ENCODE assay signal across 20 cellular contexts in genomic region chr19:2650515-2650914, GRCh38. TPM values are rescaled to one million over a fixed set of nuclear protein-coding genes. Genes with fewer than 3 reads are reported as not detected.
DNase-seq lines count a peak whose midpoint lies in the region; ATAC-seq and TF ChIP-seq lines count a peak whose summit lies in the region.
"Had no signal": no experiment of that assay in that cellular context is flagged by ENCODE, and none has a peak within 500 bp of the region (broad histone marks: within the 10 kb centered on the region; RNA-seq: fewer than 3 reads in every experiment).

No MANE protein-coding gene starts in this region.

- H3K27ac ChIP-seq in uterus: no peak overlapping the region
- H3K27ac ChIP-seq: right lobe of liver, vagina had no signal

- H3K4me3 ChIP-seq in H7 (ENCODE audit: insufficient read depth, low read depth, low read length) (no peak overlapping the region), skeletal muscle satellite cell (ENCODE audit: low read length) (no peak overlapping the region), uterus (no peak overlapping the region)
- H3K4me3 ChIP-seq: MG63, right lobe of liver, vagina had no signal

- no peaks in the 10 kb centered on the region for H3K9me3 ChIP-seq in skeletal muscle satellite cell (replicated peaks; ENCODE audit: low read length)
- H3K9me3 ChIP-seq in uterus: no peaks in the 10 kb centered on the region
- H3K9me3 ChIP-seq: MG63, right lobe of liver, vagina had no signal

- H3K36me3 Mint-ChIP-seq in Calu3 (ENCODE audit: insufficient read depth, unreplicated experiment): no peaks in the 10 kb centered on the region
- H3K36me3 Mint-ChIP-seq: activated naive CD8-positive, alpha-beta T cell treated with anti-CD3 and anti-CD28 coated beads, Interleukin-2, amount 10 ng/mL, durations not matched to agents 7 days and 5 days had no signal

- TF ChIP-seq POLR2A in uterus (IDR thresholded peaks at IDR 0.05): no peak

- peak; percentile 45 for DNase-seq in H7
- peak; percentile 62 for DNase-seq in cerebellum (ENCODE audit: low spot score)
- no peak for DNase-seq in left lobe of liver (ENCODE audit: low spot score)
- DNase-seq in stimulated activated naive CD4-positive, alpha-beta T cell (lab: John Stamatoyannopoulos, UW): no peak
- DNase-seq in Calu3: no peak
- DNase-seq in NCI-H2107 (lab: John Stamatoyannopoulos, UW): no peak
- no peak for DNase-seq in uterus
- DNase-seq: activated CD4-positive, alpha-beta T cell treated with anti-CD3 and anti-CD28 coated beads for 4 hours; activated naive CD8-positive, alpha-beta T cell treated with anti-CD3 and anti-CD28 coated beads, Interleukin-2, amount 10 ng/mL, durations not matched to agents 7 days and 5 days; CD4-positive, alpha-beta T cell; DMS53; MG63; NCI-H774; right lobe of liver; RPMI8226; stimulated activated naive CD8-positive, alpha-beta T cell treated with anti-CD3 and anti-CD28 coated beads, Interleukin-15, amount 100 ng/mL, for 72 hours had no signal

- H3K9me3 Mint-ChIP-seq in Calu3 (ENCODE audit: low read depth, unreplicated experiment): no peaks in the 10 kb centered on the region
- H3K9me3 Mint-ChIP-seq: activated naive CD8-positive, alpha-beta T cell treated with anti-CD3 and anti-CD28 coated beads, Interleukin-2, amount 10 ng/mL, durations not matched to agents 7 days and 5 days; CD4-positive, alpha-beta T cell; dendritic cell treated with granulocyte-macrophage colony-stimulating factor and Interleukin-4, amounts not matched to agents 40 ng/mL and 50 ng/mL, for 4 days; stimulated activated naive CD8-positive, alpha-beta T cell treated with anti-CD3 and anti-CD28 coated beads, Interleukin-15, amount 100 ng/mL, for 72 hours had no signal

- peaks cover 7% of the 10 kb centered on the region for H3K4me1 ChIP-seq in skeletal muscle satellite cell (ENCODE audit: control insufficient read depth, insufficient read depth, low read length)
- no peaks in the 10 kb centered on the region for H3K4me1 ChIP-seq in uterus
- H3K4me1 ChIP-seq: right lobe of liver, vagina had no signal

- H3K9ac ChIP-seq in skeletal muscle satellite cell (ENCODE audit: low read depth, low read length): no peak overlapping the region

- H3K27me3 Mint-ChIP-seq in Calu3 (ENCODE audit: unreplicated experiment): peaks cover 39% of the 10 kb centered on the region
- H3K27me3 Mint-ChIP-seq: CD4-positive, alpha-beta T cell; dendritic cell treated with granulocyte-macrophage colony-stimulating factor and Interleukin-4, amounts not matched to agents 40 ng/mL and 50 ng/mL, for 4 days; stimulated activated naive CD8-positive, alpha-beta T cell treated with anti-CD3 and anti-CD28 coated beads, Interleukin-15, amount 100 ng/mL, for 72 hours had no signal

- CTCF ChIA-PET in Calu3 (lab: Charles Lee): no interaction called here

- ATAC-seq in left lobe of liver: peak; percentile 7
- ATAC-seq: stimulated activated naive CD8-positive, alpha-beta T cell treated with anti-CD3 and anti-CD28 coated beads, Interleukin-15, amount 100 ng/mL, for 72 hours had no signal

- TF ChIP-seq CTCF in Calu3 (IDR thresholded peaks at IDR 0.05; ENCODE audit: unreplicated experiment) (no peak), uterus (IDR thresholded peaks at IDR 0.05) (no peak)

- intact Hi-C loops in Calu3 (cut with micrococcal nuclease; ENCODE audit: unreplicated experiment) (no loop called here), uterus (cut with DNase I; ENCODE audit: low total_unique reads) (no loop called here)

- peaks cover 7% of the 10 kb centered on the region for H3K4me1 Mint-ChIP-seq in Calu3 (ENCODE audit: low read depth, unreplicated experiment)
- H3K4me1 Mint-ChIP-seq: activated naive CD8-positive, alpha-beta T cell treated with anti-CD3 and anti-CD28 coated beads, Interleukin-2, amount 10 ng/mL, durations not matched to agents 7 days and 5 days; stimulated activated naive CD8-positive, alpha-beta T cell treated with anti-CD3 and anti-CD28 coated beads, Interleukin-15, amount 100 ng/mL, for 72 hours had no signal

- no TSS peak for BruUV-seq in Calu3 (replicated peaks; lab: Mats Ljungman, UMichigan)

- no peaks in the 10 kb centered on the region for H3K27me3 ChIP-seq in H7 (ENCODE audit: control insufficient read depth, insufficient read depth, low read length)
- H3K27me3 ChIP-seq in skeletal muscle satellite cell (ENCODE audit: control insufficient read depth, insufficient read depth, low read length): peaks cover 35% of the 10 kb centered on the region
- H3K27me3 ChIP-seq in uterus: no peaks in the 10 kb centered on the region
- H3K27me3 ChIP-seq: MG63, right lobe of liver, vagina had no signal

- H3K4me2 ChIP-seq in skeletal muscle satellite cell (ENCODE audit: low read length): peak overlapping the region; percentile 41

- no peak overlapping the region for H3K27ac Mint-ChIP-seq in Calu3 (ENCODE audit: unreplicated experiment)
- H3K27ac Mint-ChIP-seq: activated naive CD8-positive, alpha-beta T cell treated with anti-CD3 and anti-CD28 coated beads, Interleukin-2, amount 10 ng/mL, durations not matched to agents 7 days and 5 days; brain; CD4-positive, alpha-beta T cell; dendritic cell treated with granulocyte-macrophage colony-stimulating factor and Interleukin-4, amounts not matched to agents 40 ng/mL and 50 ng/mL, for 4 days; stimulated activated naive CD8-positive, alpha-beta T cell treated with anti-CD3 and anti-CD28 coated beads, Interleukin-15, amount 100 ng/mL, for 72 hours had no signal

- H3K36me3 ChIP-seq in H7 (replicated peaks; ENCODE audit: control insufficient read depth, insufficient read depth, low read length) (no peaks in the 10 kb centered on the region), skeletal muscle satellite cell (ENCODE audit: insufficient read depth, low read length) (no peaks in the 10 kb centered on the region), uterus (no peaks in the 10 kb centered on the region)
- H3K36me3 ChIP-seq: MG63, right lobe of liver, vagina had no signal

- H3K4me3 Mint-ChIP-seq in Calu3 (ENCODE audit: low read depth, unreplicated experiment): no peak overlapping the region
- H3K4me3 Mint-ChIP-seq: activated naive CD8-positive, alpha-beta T cell treated with anti-CD3 and anti-CD28 coated beads, Interleukin-2, amount 10 ng/mL, durations not matched to agents 7 days and 5 days; brain; CD4-positive, alpha-beta T cell; dendritic cell treated with granulocyte-macrophage colony-stimulating factor and Interleukin-4, amounts not matched to agents 40 ng/mL and 50 ng/mL, for 4 days; stimulated activated naive CD8-positive, alpha-beta T cell treated with anti-CD3 and anti-CD28 coated beads, Interleukin-15, amount 100 ng/mL, for 72 hours had no signal

RNA-seq across cellular contexts. Expression of gene GNG7, which starts 52.0 kb away (rescaled TPM):
- total RNA-seq in H7 (2014; rRNA removed; shearing (Covaris generic)): 1.1 and 1.5 TPM in 2 replicates
- 4.5 TPM for total RNA-seq in cerebellum
- total RNA-seq in left lobe of liver: 4.0 TPM
- total RNA-seq in skeletal muscle satellite cell (2012; rRNA removed): 0.25 TPM in 1 of 2 replicates, not detected in the other
- total RNA-seq in Calu3 (2022): 0.87 and 0.91 TPM in 2 replicates
- total RNA-seq in uterus: 10 to 100 TPM in 1 of 4 donors, 1 to 10 TPM in 2, under 1 TPM in 1; 0.88 to 11.1 (median 3.2) TPM

Comparison
In these comparisons a context has a peak if more than half of its experiments do, and no peak if none do; other contexts are left out.
1. DNase-seq: peak in H7 (single experiment) and cerebellum (single experiment); none in left lobe of liver (single experiment), stimulated activated naive CD4-positive, alpha-beta T cell (0 of 6), Calu3 (single experiment), NCI-H2107 (single experiment) and uterus (0 of 2).